Comparison of ENCODE assay signal across 1 cellular context in genomic region chr20:53077373-53078205, GRCh38.
TF ChIP-seq lines count a peak whose summit lies in the region.

No MANE protein-coding gene starts in this region.

TF ChIP-seq in HepG2, 621 proteins besides CTCF, POLR2A, EP300 and RAD21 (continued from another document and continues in another):
- TF ChIP-seq TRIM22 (IDR thresholded peaks at IDR 0.05) (no peak), HNF4A (CRISPR knock-in tag; IDR thresholded peaks at IDR 0.05) (peak; percentile 82), RERE (CRISPR knock-in tag; IDR thresholded peaks at IDR 0.05; ENCODE audit: low read depth) (peak; percentile 89), ZMYM2 (CRISPR knock-in tag; IDR thresholded peaks at IDR 0.05) (0 out of 2 replicates have a peak, but pooled peaks have one; percentile 46), ZGPAT (CRISPR knock-in tag; IDR thresholded peaks at IDR 0.05) (peak; percentile 96), FOXO1 (CRISPR knock-in tag; IDR thresholded peaks at IDR 0.05) (peak; percentile 74; the same call in 1 of the 2 replicates), MEIS2 (CRISPR knock-in tag; IDR thresholded peaks at IDR 0.05) (peak; percentile 59; the same call in 1 of the 2 replicates), WIZ (CRISPR knock-in tag; IDR thresholded peaks at IDR 0.05) (peak; percentile 30; the same call in 1 of the 2 replicates), TBX3 (IDR thresholded peaks at IDR 0.05; ENCODE audit: borderline replicate concordance) (peak; percentile 94), ZSCAN9 (CRISPR knock-in tag; IDR thresholded peaks at IDR 0.05; ENCODE audit: borderline replicate concordance) (peak; percentile 66), SALL2 (CRISPR knock-in tag; IDR thresholded peaks at IDR 0.05) (peak; percentile 61; the same call in 1 of the 2 replicates), ZBTB42 (CRISPR knock-in tag; IDR thresholded peaks at IDR 0.05) (no peak), DRAP1 (CRISPR knock-in tag; IDR thresholded peaks at IDR 0.05) (peak; percentile 39; the same call in 1 of the 2 replicates), ZNF792 (CRISPR knock-in tag; IDR thresholded peaks at IDR 0.05) (peak; percentile 76), KMT2A (CRISPR knock-in tag; IDR thresholded peaks at IDR 0.05) (0 out of 2 replicates have a peak, but pooled peaks have one; percentile 27), HOXA5 (CRISPR knock-in tag; IDR thresholded peaks at IDR 0.05) (peak; percentile 61; the same call in 1 of the 2 replicates), NCOR1 (IDR thresholded peaks at IDR 0.05; ENCODE audit: borderline replicate concordance, low read length) (peak; percentile 63; the same call in 1 of the 2 replicates), KLF9 (CRISPR knock-in tag; IDR thresholded peaks at IDR 0.05; ENCODE audit: low read depth) (0 out of 2 replicates have a peak, but pooled peaks have one; percentile 63), ZNF556 (CRISPR knock-in tag; IDR thresholded peaks at IDR 0.05; ENCODE audit: borderline replicate concordance) (peak; percentile 40; the same call in 1 of the 2 replicates), ZNF770 (CRISPR knock-in tag; IDR thresholded peaks at IDR 0.05) (peak; percentile 35; the same call in 1 of the 2 replicates), LRRFIP1 (CRISPR knock-in tag; conservative IDR thresholded peaks at IDR 0.05) (0 out of 2 replicates have a peak, but pooled peaks have one; percentile 38), TCF7 (IDR thresholded peaks at IDR 0.05; ENCODE audit: low read depth) (peak; percentile 72), FOSL1 (CRISPR knock-in tag; IDR thresholded peaks at IDR 0.05; ENCODE audit: borderline replicate concordance) (peak; percentile 88), RXRB (CRISPR knock-in tag; IDR thresholded peaks at IDR 0.05; ENCODE audit: borderline replicate concordance) (peak; percentile 97), ZEB1 (IDR thresholded peaks at IDR 0.05; ENCODE audit: insufficient replicate concordance, low read depth) (no peak), ZNF205 (CRISPR knock-in tag; IDR thresholded peaks at IDR 0.05) (peak; percentile 45; the same call in 1 of the 2 replicates), IKZF5 (CRISPR knock-in tag; IDR thresholded peaks at IDR 0.05) (peak; percentile 78), ZNF354B (CRISPR knock-in tag; IDR thresholded peaks at IDR 0.05) (no peak), ZNF503 (CRISPR knock-in tag; IDR thresholded peaks at IDR 0.05) (peak; percentile 74), TCF12 (IDR thresholded peaks at IDR 0.05) (no peak), TCF12 (CRISPR knock-in tag; IDR thresholded peaks at IDR 0.05) (0 out of 2 replicates have a peak, but pooled peaks have one; percentile 56), FOXP4 (CRISPR knock-in tag; IDR thresholded peaks at IDR 0.05) (peak; percentile 89), CSRNP1 (CRISPR knock-in tag; IDR thresholded peaks at IDR 0.05) (0 out of 2 replicates have a peak, but pooled peaks have one; percentile 32), ZNF441 (CRISPR knock-in tag; IDR thresholded peaks at IDR 0.05; ENCODE audit: borderline replicate concordance) (0 out of 2 replicates have a peak, but pooled peaks have one; percentile 24), TARDBP (CRISPR knock-in tag; IDR thresholded peaks at IDR 0.05) (peak; percentile 77), FOXA3 (CRISPR knock-in tag; IDR thresholded peaks at IDR 0.05) (peak; percentile 90), BCL6 (CRISPR knock-in tag; IDR thresholded peaks at IDR 0.05) (peak; percentile 57), SAFB2 (CRISPR knock-in tag; IDR thresholded peaks at IDR 0.05; ENCODE audit: borderline replicate concordance, low read depth) (peak; percentile 66; the same call in 1 of the 2 replicates), RCOR2 (CRISPR knock-in tag; IDR thresholded peaks at IDR 0.05) (peak; percentile 81; the same call in 1 of the 2 replicates), GFI1 (CRISPR knock-in tag; IDR thresholded peaks at IDR 0.05; ENCODE audit: borderline replicate concordance) (peak; percentile 15; the same call in 1 of the 2 replicates)
